Comparison of ENCODE assay signal across 8 cellular contexts in the genomic region with DNA sequence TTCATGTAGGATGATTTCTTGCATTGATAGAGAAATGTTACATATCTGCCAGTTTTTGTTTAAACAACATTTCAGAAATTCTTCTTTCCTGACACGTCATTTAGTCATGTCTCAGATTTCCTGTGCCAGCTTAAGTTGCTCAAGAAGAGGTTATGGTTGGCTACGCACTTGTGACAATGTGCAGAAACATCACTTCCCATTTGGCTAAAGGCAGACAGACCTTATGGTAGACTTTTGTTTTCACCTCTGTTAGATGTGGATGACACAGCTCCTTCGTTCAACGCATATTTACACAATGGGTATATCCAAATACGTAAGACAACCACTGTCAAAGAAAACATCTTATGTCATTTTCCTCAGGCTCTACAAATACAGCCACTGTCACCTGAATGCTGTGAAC.
DNase-seq lines count a peak whose midpoint lies in the region; ATAC-seq and TF ChIP-seq lines count a peak whose summit lies in the region.

No MANE protein-coding gene starts in this region.

- H3K4me2 ChIP-seq in smooth muscle cell: peak overlapping the region; percentile 58

- WGBS in smooth muscle cell (ENCODE audit: low lambda C conversion rate): 23% methylated on average over 5 of the region's 5 CpGs

- ATAC-seq in Right ventricle myocardium inferior (peak; percentile 53), HG03095 (IDR thresholded peaks at IDR 0.05; ENCODE audit: unreplicated experiment) (peak; percentile 79)

- intact Hi-C loops in Right ventricle myocardium inferior (cut with DNase I): no loop called here
- intact Hi-C loops in cardiac septum (cut with DNase I): no loop called here

- no peak overlapping the region for H3K4me3 ChIP-seq in fibroblast of villous mesenchyme (ENCODE audit: low read depth, low read length)
- no peak overlapping the region for H3K4me3 ChIP-seq in smooth muscle cell

- H3F3A ChIP-seq in smooth muscle cell (ENCODE audit: low read depth): no peaks in the 10 kb centered on the region

- H3K36me3 ChIP-seq in smooth muscle cell (ENCODE audit: low read depth): no peaks in the 10 kb centered on the region

- TF ChIP-seq CTCF in fibroblast of villous mesenchyme (IDR thresholded peaks at IDR 0.05; ENCODE audit: insufficient read depth, low read depth, low read length): no peak
- no peak for TF ChIP-seq CTCF in smooth muscle cell (IDR thresholded peaks at IDR 0.05; ENCODE audit: borderline replicate concordance, insufficient read depth, poor library complexity, severe bottlenecking)
- TF ChIP-seq CTCF in GM10266 (IDR thresholded peaks at IDR 0.05; ENCODE audit: control insufficient read depth, insufficient read depth, low read depth, missing control alignments): no peak

- no peak for DNase-seq in Right ventricle myocardium inferior (ENCODE audit: missing footprints)
- DNase-seq in cardiac septum (ENCODE audit: low spot score): no peak
- DNase-seq in RKO (ENCODE audit: low spot score): peak; percentile 87
- peak; percentile 89 for DNase-seq in fibroblast of villous mesenchyme (ENCODE audit: low read depth)
- no peak for DNase-seq in smooth muscle cell (lab: John Stamatoyannopoulos, UW; ENCODE audit: unreplicated experiment)
- no peak for DNase-seq in cortex of kidney (lab: John Stamatoyannopoulos, UW)
- DNase-seq in GM10266 (ENCODE audit: extremely low spot score): no peak

- H4K20me1 ChIP-seq in smooth muscle cell (ENCODE audit: low read depth): no peaks in the 10 kb centered on the region

- peak overlapping the region; percentile 86 for H3K27ac ChIP-seq in smooth muscle cell (ENCODE audit: low read depth)

- H2AFZ ChIP-seq in smooth muscle cell (ENCODE audit: low read depth): peak overlapping the region; percentile 4

- no peaks in the 10 kb centered on the region for H3K27me3 ChIP-seq in smooth muscle cell (ENCODE audit: low read depth)

- peak overlapping the region; percentile 73 for H3K9ac ChIP-seq in smooth muscle cell (ENCODE audit: low read depth)

- peaks cover 17% of the 10 kb centered on the region for H3K4me1 ChIP-seq in smooth muscle cell (ENCODE audit: low read depth)

- H3K9me3 ChIP-seq in smooth muscle cell (replicated peaks; ENCODE audit: low read depth): no peaks in the 10 kb centered on the region

- H3K79me2 ChIP-seq in smooth muscle cell (ENCODE audit: low read depth): peaks cover 35% of the 10 kb centered on the region

Comparison
In these comparisons a context has a peak if more than half of its experiments do, and no peak if none do; other contexts are left out.
1. DNase-seq: peak in RKO (single experiment) and fibroblast of villous mesenchyme (single experiment); none in Right ventricle myocardium inferior (single experiment), cardiac septum (single experiment), smooth muscle cell (single experiment), cortex of kidney (single experiment) and GM10266 (single experiment).